In genomic region chr3:133494469-133494868, GRCh38 we compare ENCODE assay signal across 10 cellular contexts.
DNase-seq lines count a peak whose midpoint lies in the region; ATAC-seq, FAIRE-seq and TF ChIP-seq lines count a peak whose summit lies in the region.
"Had no signal": no experiment of that assay in that cellular context is flagged by ENCODE, and none has a peak within 500 bp of the region (broad histone marks: within the 10 kb centered on the region; RNA-seq: fewer than 3 reads in every experiment).

No MANE protein-coding gene starts in this region.

- H3K9me1 ChIP-seq in keratinocyte (ENCODE audit: control insufficient read depth, extremely low read depth, insufficient read depth, low read length), result no peaks in the 10 kb centered on the region

- dilution Hi-C loops in keratinocyte (cut with MboI; ENCODE audit: extremely low pct_ligation_motif_present, low sequenced_read_pairs), result no loop called here

- H3K9me3 ChIP-seq in CD4-positive, CD25-positive, alpha-beta regulatory T cell (ENCODE audit: control insufficient read depth in 2 of 2, low read length in 2 of 2), result no peaks in the 10 kb centered on the region
- H3K9me3 ChIP-seq in HCT116 (ENCODE audit: control insufficient read depth in 1 of 2, insufficient read depth in 1 of 2, low read depth in 1 of 2, low read length in 2 of 2) (no peaks in the 10 kb centered on the region), keratinocyte (ENCODE audit: control insufficient read depth, low read depth, low read length) (no peaks in the 10 kb centered on the region), transverse colon (no peaks in the 10 kb centered on the region)
- H3K9me3 ChIP-seq: psoas muscle, SJSA1 had no signal

- CTCF ChIA-PET in HCT116 (lab: Charles Lee), result interaction anchor here (1.0 to 1.4 kb wide), 4 partner anchors 14 to 84 kb away, joined by 3 to 5 read pairs (median 3); partner anchors contain the start of gene CDV3

- in situ Hi-C loops in transverse colon (cut with MboI; ENCODE audit: low pct_ligation_motif_present in 1 of 4, low pct_unique_long_range_greater_than_20kb in 1 of 4, low sequenced_read_pairs in 3 of 4), result no loop called here

- DNase-seq in CD4-positive, CD25-positive, alpha-beta regulatory T cell, result no peak
- no peak for DNase-seq in HCT116 (ENCODE audit: low read depth, low spot score)
- DNase-seq in keratinocyte (ENCODE audit: low read depth, low spot score), result no peak
- no peak for DNase-seq in nucleus accumbens (lab: John Stamatoyannopoulos, UW)
- DNase-seq in transverse colon, result no peak
- no peak for DNase-seq in mesenteric fat pad (ENCODE audit: low spot score)
- DNase-seq: psoas muscle had no signal

- peak overlapping the region in 1 of 4 donors; percentile 16 for H3K4me3 Mint-ChIP-seq in CD4-positive, CD25-positive, alpha-beta regulatory T cell

- H3K36me3 ChIP-seq in CD4-positive, CD25-positive, alpha-beta regulatory T cell (ENCODE audit: control insufficient read depth, insufficient read depth, low read length), result no peaks in the 10 kb centered on the region
- H3K36me3 ChIP-seq in HCT116 (ENCODE audit: control insufficient read depth in 1 of 2, insufficient read depth in 2 of 2, low read length in 2 of 2), result no peaks in the 10 kb centered on the region
- no peaks in the 10 kb centered on the region for H3K36me3 ChIP-seq in keratinocyte (ENCODE audit: control insufficient read depth in 2 of 2, extremely low read depth in 1 of 2, insufficient read depth in 2 of 2, low read length in 2 of 2)
- no peaks in the 10 kb centered on the region for H3K36me3 ChIP-seq in transverse colon
- H3K36me3 ChIP-seq: SJSA1 had no signal

- no peak overlapping the region for H3K4me3 ChIP-seq in CD4-positive, CD25-positive, alpha-beta regulatory T cell (ENCODE audit: low read depth, low read length)
- H3K4me3 ChIP-seq in HCT116 (replicated peaks in 1 of 2; ENCODE audit: low read depth in 1 of 2, low read length in 2 of 2), result no peak overlapping the region
- no peak overlapping the region for H3K4me3 ChIP-seq in keratinocyte (ENCODE audit: control insufficient read depth in 2 of 3, extremely low read depth in 1 of 3, insufficient read depth in 2 of 3, low read depth in 1 of 3, low read length in 3 of 3)
- H3K4me3 ChIP-seq in transverse colon, result no peak overlapping the region
- H3K4me3 ChIP-seq: psoas muscle, SJSA1 had no signal

- intact Hi-C loops in HCT116 (cut with micrococcal nuclease) (no loop called here), transverse colon (cut with DNase I; ENCODE audit: low total_unique reads) (no loop called here)

- no peak for TF ChIP-seq EP300 in transverse colon (IDR thresholded peaks at IDR 0.05; ENCODE audit: low read depth)

- no peaks in the 10 kb centered on the region for H3K79me2 ChIP-seq in HCT116 (ENCODE audit: insufficient read depth, low read length)
- H3K79me2 ChIP-seq in keratinocyte (ENCODE audit: control insufficient read depth, insufficient read depth, low read length), result no peaks in the 10 kb centered on the region

- RAD21 ChIA-PET in HCT116 (lab: Charles Lee; ENCODE audit: low non-redundant PET in 1 of 2, low total read pairs in 2 of 2, uncharacterized antibody in 2 of 2, unreplicated experiment in 2 of 2), result interaction anchor here in 1 of 2 experiments (1.1 kb wide), 1 partner anchor 84 kb away, joined by 4 read pairs; no protein-coding TSS in a partner anchor

- H3K9ac ChIP-seq in HCT116 (ENCODE audit: low read length) (no peak overlapping the region), keratinocyte (ENCODE audit: control insufficient read depth, extremely low read depth, insufficient read depth, low read length) (no peak overlapping the region)

- no peaks in the 10 kb centered on the region for H3K9me3 Mint-ChIP-seq in CD4-positive, CD25-positive, alpha-beta regulatory T cell

- H2AFZ ChIP-seq in HCT116 (ENCODE audit: low read depth, low read length, poor library complexity, severe bottlenecking), result peak overlapping the region; percentile 36
- no peak overlapping the region for H2AFZ ChIP-seq in keratinocyte (ENCODE audit: control insufficient read depth, low read length)

- BruUV-seq in HCT116 (replicated peaks; lab: Mats Ljungman, UMichigan), result no TSS peak

- peak; percentile 53 for TF ChIP-seq RAD21 in HCT116 (IDR thresholded peaks at IDR 0.05; ENCODE audit: low read depth)

- H3K4me2 ChIP-seq in HCT116 (ENCODE audit: low read length), result no peak overlapping the region
- H3K4me2 ChIP-seq in keratinocyte (ENCODE audit: control insufficient read depth, extremely low read depth, insufficient read depth, low read depth, low read length), result no peak overlapping the region

- H3K9me2 ChIP-seq in HCT116 (ENCODE audit: insufficient read depth), result no peaks in the 10 kb centered on the region

- FAIRE-seq in keratinocyte (lab: Jason Lieb, UNC), result no peak

- H4K20me1 ChIP-seq in HCT116 (ENCODE audit: insufficient read depth) (no peaks in the 10 kb centered on the region), keratinocyte (ENCODE audit: control insufficient read depth, extremely low read depth, insufficient read depth, low read length) (no peaks in the 10 kb centered on the region)

- H3K4me1 ChIP-seq in CD4-positive, CD25-positive, alpha-beta regulatory T cell (ENCODE audit: control insufficient read depth, insufficient read depth, low read length, poor library complexity, severe bottlenecking), result peaks cover 51% of the 10 kb centered on the region
- H3K4me1 ChIP-seq in HCT116 (ENCODE audit: control insufficient read depth in 1 of 2, insufficient read depth in 2 of 2, low read length in 2 of 2) (no peaks in the 10 kb centered on the region), keratinocyte (ENCODE audit: control insufficient read depth, extremely low read depth, insufficient read depth, low read length) (peaks cover 4% of the 10 kb centered on the region), transverse colon (peaks cover 0 to 5% (median 2%) of the 10 kb centered on the region in 4 donors)
- H3K4me1 ChIP-seq: psoas muscle, SJSA1 had no signal

- peaks cover 33 to 56% (median 38%) of the 10 kb centered on the region in 4 donors for H3K4me1 Mint-ChIP-seq in CD4-positive, CD25-positive, alpha-beta regulatory T cell

- H3K36me3 Mint-ChIP-seq in CD4-positive, CD25-positive, alpha-beta regulatory T cell, result peaks cover 3% of the 10 kb centered on the region

- H3K27me3 ChIP-seq in CD4-positive, CD25-positive, alpha-beta regulatory T cell (ENCODE audit: control insufficient read depth, insufficient read depth, low read length), result no peaks in the 10 kb centered on the region
- H3K27me3 ChIP-seq in HCT116 (ENCODE audit: insufficient read depth, low read length) (no peaks in the 10 kb centered on the region), keratinocyte (ENCODE audit: control insufficient read depth, extremely low read depth, insufficient read depth, low read length) (no peaks in the 10 kb centered on the region), transverse colon (no peaks in the 10 kb centered on the region)
- H3K27me3 ChIP-seq: SJSA1 had no signal

- TF ChIP-seq POLR2A in HCT116 (IDR thresholded peaks at IDR 0.05; ENCODE audit: borderline replicate concordance, extremely low read depth, insufficient read depth, insufficient read length), result no peak
- TF ChIP-seq POLR2A in transverse colon (IDR thresholded peaks at IDR 0.05), result no peak

- H3K27me3 Mint-ChIP-seq in CD4-positive, CD25-positive, alpha-beta regulatory T cell, result no peaks in the 10 kb centered on the region

- no peak overlapping the region for H3K27ac ChIP-seq in CD4-positive, CD25-positive, alpha-beta regulatory T cell (ENCODE audit: insufficient read depth, low read length, poor library complexity, severe bottlenecking)
- H3K27ac ChIP-seq in HCT116 (ENCODE audit: low read depth, low read length) (no peak overlapping the region), VCaP (no peak overlapping the region), keratinocyte (ENCODE audit: control insufficient read depth, insufficient read depth, low read length) (no peak overlapping the region), transverse colon (no peak overlapping the region)
- H3K27ac ChIP-seq: psoas muscle, SJSA1 had no signal

- TF ChIP-seq CTCF in HCT116 (IDR thresholded peaks at IDR 0.05 in 2 of 3, conservative IDR thresholded peaks at IDR 0.05 in 1 of 3; ENCODE audit: borderline replicate concordance in 1 of 3, insufficient read depth in 1 of 3, low read depth in 2 of 3, low read length in 2 of 3), result peak; percentile 29 to 55 (median 54); a peak in 5 of 6 replicates
- 0 out of 2 replicates have a peak, but pooled peaks have one; percentile 7 for TF ChIP-seq CTCF in VCaP (conservative IDR thresholded peaks at IDR 0.05)
- peak; percentile 12 to 28 (median 18) for TF ChIP-seq CTCF in keratinocyte (optimal IDR thresholded peaks at IDR 0.05 in 1 of 3, IDR thresholded peaks at IDR 0.05 in 1 of 3, conservative IDR thresholded peaks at IDR 0.05 in 1 of 3; ENCODE audit: extremely low read depth in 1 of 3, insufficient read depth in 2 of 3, low read length in 3 of 3)
- peak in 2 of 5 experiments; percentile 13 to 21 for TF ChIP-seq CTCF in transverse colon (IDR thresholded peaks at IDR 0.05)

- POLR2A ChIA-PET in HCT116 (lab: Charles Lee), result interaction anchor here (0.9 kb wide), 1 partner anchor 76 kb away, joined by 3 read pairs; no protein-coding TSS in a partner anchor

- H3K27ac Mint-ChIP-seq in CD4-positive, CD25-positive, alpha-beta regulatory T cell, result peak overlapping the region in 2 of 3 donors; percentile 2 to 16

- ATAC-seq in CD4-positive, CD25-positive, alpha-beta regulatory T cell (ENCODE audit: low read depth in 2 of 2), result no peak
- peak; percentile 85 for ATAC-seq in HCT116
- no peak for ATAC-seq in HG02870 (IDR thresholded peaks at IDR 0.05; ENCODE audit: unreplicated experiment)
- ATAC-seq: psoas muscle had no signal

- 86 to 88% methylated on average over 6 of the region's 6 CpGs for WGBS in transverse colon (ENCODE audit: low coverage in 1 of 2), 2 donors
